In the genomic region with DNA sequence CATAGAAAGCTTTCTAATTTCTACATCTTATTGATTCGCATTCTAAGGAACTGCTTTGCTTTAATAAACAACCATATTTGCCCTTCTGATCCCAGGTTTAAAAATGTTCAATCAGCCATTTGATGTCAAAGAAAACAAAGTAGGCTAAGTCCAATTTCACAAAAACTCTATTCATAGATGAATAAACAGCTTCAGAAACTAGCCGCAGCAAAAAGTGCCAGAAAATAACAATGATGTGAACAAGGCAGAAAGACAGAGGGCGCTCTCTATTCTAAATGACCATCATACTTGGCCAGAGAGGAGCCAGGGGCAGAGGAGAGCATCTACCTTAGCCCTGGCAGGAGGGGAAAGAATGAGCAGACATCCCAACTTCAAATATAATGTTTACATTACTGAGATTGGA, we compare ENCODE assay signal across 10 cellular contexts. TPM values are rescaled to one million over a fixed set of nuclear protein-coding genes. Genes with fewer than 3 reads are reported as not detected.
A peak's percentile ranks its signal among the peaks of the same experiment; 100 is the strongest.
DNase-seq lines count a peak whose midpoint lies in the region; ATAC-seq and TF ChIP-seq lines count a peak whose summit lies in the region.
"Had no signal": no experiment of that assay in that cellular context is flagged by ENCODE, and none has a peak within 500 bp of the region (broad histone marks: within the 10 kb centered on the region; RNA-seq: fewer than 3 reads in every experiment).

No MANE protein-coding gene starts in this region.

- no peaks in the 10 kb centered on the region for H4K20me1 ChIP-seq in GM23248 (ENCODE audit: insufficient read depth)

- TF ChIP-seq CTCF in Panc1 (IDR thresholded peaks at IDR 0.05) (peak; percentile 74), fibroblast of mammary gland (conservative IDR thresholded peaks at IDR 0.05; ENCODE audit: control insufficient read depth, insufficient read depth, low read depth, low read length) (peak; percentile 59)

- H3K4me1 ChIP-seq in GM23248 (ENCODE audit: insufficient read depth) (peaks cover 6% of the 10 kb centered on the region; the same call in 1 of the 2 replicates), Panc1 (ENCODE audit: control insufficient read depth, insufficient read depth, low read length) (no peaks in the 10 kb centered on the region)

- H3K79me2 ChIP-seq in GM23248 (ENCODE audit: insufficient read depth): peaks cover 3% of the 10 kb centered on the region; the same call in 1 of the 2 replicates

- H3K27ac ChIP-seq in GM23248: no peak overlapping the region
- no peak overlapping the region for H3K27ac ChIP-seq in Panc1 (ENCODE audit: low read length)

- POLR2A ChIA-PET in Panc1 (lab: Charles Lee): no interaction called here

- peak; percentile 71; the same call in 1 of the 2 replicates for ATAC-seq in Panc1
- no peak for ATAC-seq in HG03159 (IDR thresholded peaks at IDR 0.05; ENCODE audit: unreplicated experiment)

- no peak overlapping the region for H3K9ac ChIP-seq in GM23248

- no peaks in the 10 kb centered on the region for H3K9me2 ChIP-seq in GM23248 (ENCODE audit: insufficient read depth)

- H3K27me3 ChIP-seq in GM23248 (replicated peaks; ENCODE audit: insufficient read depth): no peaks in the 10 kb centered on the region
- H3K27me3 ChIP-seq in Panc1 (ENCODE audit: control insufficient read depth, insufficient read depth, low read length): no peaks in the 10 kb centered on the region

- in situ Hi-C loops in GM23248 (cut with MboI) (no loop called here), Panc1 (cut with HindIII; ENCODE audit: low pct_unique_long_range_greater_than_20kb, low sequenced_read_pairs) (no loop called here)

- no peak overlapping the region for H3K4me3 ChIP-seq in GM23248
- H3K4me3 ChIP-seq in Panc1 (ENCODE audit: low read depth in 2 of 2, low read length in 2 of 2): no peak overlapping the region
- H3K4me3 ChIP-seq in fibroblast of mammary gland (ENCODE audit: control insufficient read depth, low read depth, low read length): no peak overlapping the region

- H3F3A ChIP-seq in GM23248 (ENCODE audit: insufficient read depth): 0 out of 2 replicates have a peak, but pooled peaks cover 8% of the 10 kb centered on the region

- no peak overlapping the region for H2AFZ ChIP-seq in GM23248

- H3K9me3 ChIP-seq in GM23248 (ENCODE audit: low read depth) (no peaks in the 10 kb centered on the region), Panc1 (ENCODE audit: control insufficient read depth, insufficient read depth, low read depth, low read length) (no peaks in the 10 kb centered on the region)

- no peaks in the 10 kb centered on the region for H3K36me3 ChIP-seq in GM23248 (ENCODE audit: low read depth)
- no peaks in the 10 kb centered on the region for H3K36me3 ChIP-seq in Panc1 (ENCODE audit: control insufficient read depth, insufficient read depth, low read length)

- peak; percentile 45 for DNase-seq in GM23248
- DNase-seq in Panc1 (ENCODE audit: low read depth, low spot score): no peak
- no peak for DNase-seq in fibroblast of mammary gland (ENCODE audit: low read depth)
- peak; percentile 88 for DNase-seq in putamen (ENCODE audit: low spot score)
- no peak for DNase-seq in dedifferentiated amniotic fluid mesenchymal stem cell (ENCODE audit: extremely low spot score)
- DNase-seq in activated CD4-positive, alpha-beta T cell treated with anti-CD3 and anti-CD28 coated beads for 1 hour: no peak
- DNase-seq in NCI-H524 treated with DMSO at 0.1 percent for 48 hours (lab: John Stamatoyannopoulos, UW): no peak
- DNase-seq: activated naive CD4-positive, alpha-beta T cell treated with anti-CD3 and anti-CD28 coated beads, Interleukin-2, amount 50 U/mL, for 16 hours; immature natural killer cell had no signal

- H3K4me2 ChIP-seq in GM23248 (ENCODE audit: unreplicated experiment): no peak overlapping the region

- WGBS in GM23248 (ENCODE audit: low coverage in 1 of 2, low lambda C conversion rate in 2 of 2, missing lambda C conversion rate in 2 of 2), 2 experiments: 49 to 53% methylated on average over 3 of the region's 3 CpGs

- intact Hi-C loops in Panc1 (cut with micrococcal nuclease; ENCODE audit: unreplicated experiment): loop anchor here (10.0 kb wide), 1 partner anchor 346 kb away; no protein-coding TSS in a partner anchor

- CTCF ChIA-PET in Panc1 (lab: Charles Lee): interaction anchor here (1.5 kb wide), 1 partner anchor 9 kb away, joined by 12 read pairs; no protein-coding TSS in a partner anchor

- no TSS peak for BruUV-seq in Panc1 (replicated peaks; lab: Mats Ljungman, UMichigan)

RNA-seq across cellular contexts. Expression of a gene that starts 9.7 kb away (rescaled TPM):
- total RNA-seq in GM23248 (2014; rRNA removed; shearing (Covaris generic)): 1.7 and 2.4 TPM in 2 replicates
- polyA plus RNA-seq in GM23248 (2016; fragmentation: Nextera tagmentation; extraction: Ambion mirVana): 1.9 TPM in 2 replicates
- total RNA-seq in Panc1 (2021; ENCODE audit: unreplicated experiment): 18.2 TPM
- polyA plus RNA-seq in Panc1 (2012; ENCODE audit: insufficient read length): 10.2 TPM

Comparison
In these comparisons a context has a peak if more than half of its experiments do, and no peak if none do; other contexts are left out.
1. DNase-seq: peak in GM23248 (single experiment) and putamen (single experiment); none in Panc1 (single experiment), fibroblast of mammary gland (single experiment), dedifferentiated amniotic fluid mesenchymal stem cell (single experiment), activated CD4-positive, alpha-beta T cell treated with anti-CD3 and anti-CD28 coated beads for 1 hour (single experiment) and NCI-H524 treated with DMSO at 0.1 percent for 48 hours (single experiment).